22 cellular contexts compared by ENCODE assay signal in the genomic region with DNA sequence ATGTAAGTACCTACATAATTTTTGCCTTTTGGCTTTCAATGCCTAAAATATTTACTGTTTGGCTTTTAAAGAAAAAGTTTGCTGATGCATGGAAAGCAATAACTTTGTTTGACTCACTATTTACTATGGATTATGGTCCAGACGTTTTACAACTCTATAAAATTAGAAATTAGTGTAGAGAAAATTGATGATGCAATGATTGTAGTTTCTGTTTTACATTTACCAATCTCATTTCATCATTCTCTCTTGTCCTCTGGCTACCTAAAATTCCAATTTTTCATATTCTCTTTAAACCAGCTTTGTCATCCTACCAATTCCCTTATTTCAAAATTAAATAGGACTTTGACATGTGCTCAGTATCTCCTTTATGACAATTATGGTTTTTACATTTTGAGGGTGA.
"Had no signal": no experiment of that assay in that cellular context is flagged by ENCODE, and none has a peak within 500 bp of the region (broad histone marks: within the 10 kb centered on the region; RNA-seq: fewer than 3 reads in every experiment).

No MANE protein-coding gene starts in this region.

- H3K4me3 ChIP-seq: PC-9, Peyer's patch, SJCRH30 had no signal

- DNase-seq: KBM-7; MV-4-11; NCI-H1048; NCI-H1105; NCI-H1417; NCI-H1436 treated with DMSO at 0.1 percent for 48 hours; NCI-H1694 treated with DMSO at 0.1 percent for 48 hours; NCI-H1930; NCI-H2081; NCI-H2107; NCI-H2227 treated with DMSO at 0.1 percent for 48 hours; NCI-H524; NCI-H526 treated with DMSO at 0.1 percent for 48 hours; NCI-H748 treated with DMSO at 0.1 percent for 48 hours; NK-92 treated with Interleukin-12 subunit alpha and Interleukin-12 subunit beta, amount 100 ng/mL, for 24 hours; PC-9; Peyer's patch; SHP77 treated with DMSO at 0.1 percent for 48 hours; SJCRH30; T-helper 1 cell had no signal

- H3K36me3 ChIP-seq: Peyer's patch, SJCRH30 had no signal

- H2AFZ ChIP-seq: PC-9 had no signal

- H3K27ac ChIP-seq: PC-9, Peyer's patch, SJCRH30 had no signal

- H3K9me3 ChIP-seq: Peyer's patch, SJCRH30 had no signal

- ATAC-seq: Right ventricle myocardium inferior, SK-N-SH treated with all-trans-retinoic acid at 6 μM for 48 hours had no signal

- H3K27me3 ChIP-seq: Peyer's patch, SJCRH30 had no signal

- H3K4me1 ChIP-seq: Peyer's patch had no signal

- H3K4me2 ChIP-seq: PC-9 had no signal
